Comparison of ENCODE assay signal across 10 cellular contexts in genomic region chr1:40050863-40051262, GRCh38. TPM values are rescaled to one million over a fixed set of nuclear protein-coding genes. Genes with fewer than 3 reads are reported as not detected.
DNase-seq lines count a peak whose midpoint lies in the region; ATAC-seq and TF ChIP-seq lines count a peak whose summit lies in the region.
"Had no signal": no experiment of that assay in that cellular context is flagged by ENCODE, and none has a peak within 500 bp of the region (broad histone marks: within the 10 kb centered on the region; RNA-seq: fewer than 3 reads in every experiment).

No MANE protein-coding gene starts in this region.

- DNase-seq in CD8-positive, alpha-beta T cell = peak in 1 of 7 experiments; percentile 29
- DNase-seq in activated naive CD4-positive, alpha-beta T cell treated with anti-CD3 and anti-CD28 coated beads, Interleukin-2, amount 50 U/mL, for 72 hours (ENCODE audit: low spot score in 2 of 2) = no peak
- DNase-seq in natural killer cell = no peak
- DNase-seq in DMS79 (lab: John Stamatoyannopoulos, UW) = no peak
- DNase-seq in activated effector memory CD4-positive, alpha-beta T cell treated with Interleukin-2 at 50 U/mL for 16 hours = no peak
- DNase-seq: NCI-H2029 treated with DMSO at 0.1 percent for 48 hours, right cardiac atrium had no signal

- no peaks in the 10 kb centered on the region for H3K9me3 Mint-ChIP-seq in CD8-positive, alpha-beta T cell
- H3K9me3 Mint-ChIP-seq in IgD-negative memory B cell (no peaks in the 10 kb centered on the region), natural killer cell (no peaks in the 10 kb centered on the region)
- H3K9me3 Mint-ChIP-seq in activated naive CD4-positive, alpha-beta T cell treated with anti-CD3 and anti-CD28 coated beads, Interleukin-2, amount 50 U/mL, for 72 hours = no peaks in the 10 kb centered on the region

- peaks cover 70% of the 10 kb centered on the region for H3K36me3 Mint-ChIP-seq in CD8-positive, alpha-beta T cell
- peaks cover 4% of the 10 kb centered on the region for H3K36me3 Mint-ChIP-seq in IgD-negative memory B cell
- H3K36me3 Mint-ChIP-seq in activated naive CD4-positive, alpha-beta T cell treated with anti-CD3 and anti-CD28 coated beads, Interleukin-2, amount 50 U/mL, for 72 hours = peaks cover 6 to 50% of the 10 kb centered on the region in 2 donors
- H3K36me3 Mint-ChIP-seq in natural killer cell = no peaks in the 10 kb centered on the region

- POLR2A ChIA-PET in CD8-positive, alpha-beta T cell (lab: Charles Lee) = interaction anchor here (1.3 to 3.8 kb wide), 4 partner anchors 9 to 16 kb away, joined by 3 to 27 read pairs (median 12); partner anchors contain the start of gene CAP1

- intact Hi-C loops in CD8-positive, alpha-beta T cell (cut with DNase I, micrococcal nuclease) = no loop called here
- intact Hi-C loops in natural killer cell (cut with micrococcal nuclease) = no loop called here

- no peak for ATAC-seq in CD8-positive, alpha-beta T cell
- ATAC-seq in activated naive CD4-positive, alpha-beta T cell treated with anti-CD3 and anti-CD28 coated beads, Interleukin-2, amount 50 U/mL, for 72 hours = no peak
- ATAC-seq in natural killer cell (no peak), HG03045 (IDR thresholded peaks at IDR 0.05; ENCODE audit: unreplicated experiment) (no peak), GM21529 (IDR thresholded peaks at IDR 0.05; ENCODE audit: unreplicated experiment) (no peak)
- ATAC-seq: right cardiac atrium had no signal

- no peak overlapping the region for H3K27ac ChIP-seq in CD8-positive, alpha-beta T cell (ENCODE audit: low read depth, low read length)

- H3K4me3 Mint-ChIP-seq in CD8-positive, alpha-beta T cell = peak overlapping the region; percentile 58
- H3K4me3 Mint-ChIP-seq in IgD-negative memory B cell = peak overlapping the region in 3 of 4 donors; percentile 2 to 87 (median 53)
- H3K4me3 Mint-ChIP-seq in natural killer cell = peak overlapping the region; percentile 49

- H3K27ac Mint-ChIP-seq in CD8-positive, alpha-beta T cell = peak overlapping the region; percentile 93
- H3K27ac Mint-ChIP-seq in IgD-negative memory B cell = peak overlapping the region; percentile 6 to 48 (median 48)
- H3K27ac Mint-ChIP-seq in activated naive CD4-positive, alpha-beta T cell treated with anti-CD3 and anti-CD28 coated beads, Interleukin-2, amount 50 U/mL, for 72 hours = peak overlapping the region; percentile 59 to 81
- H3K27ac Mint-ChIP-seq in natural killer cell = peak overlapping the region; percentile 93 to 95

- H3K4me3 ChIP-seq in CD8-positive, alpha-beta T cell (ENCODE audit: low read depth, low read length) = no peak overlapping the region

- no peaks in the 10 kb centered on the region for H3K27me3 ChIP-seq in CD8-positive, alpha-beta T cell (ENCODE audit: insufficient read depth, low read length)

- H3K4me1 Mint-ChIP-seq in CD8-positive, alpha-beta T cell (ENCODE audit: low read depth) = peaks cover 85% of the 10 kb centered on the region
- H3K4me1 Mint-ChIP-seq in IgD-negative memory B cell (peaks cover 43 to 65% (median 43%) of the 10 kb centered on the region in 3 donors), natural killer cell (peaks cover 76 to 82% of the 10 kb centered on the region in 2 donors)

- CTCF ChIA-PET in CD8-positive, alpha-beta T cell (lab: Charles Lee) = interaction anchor here (1.2 to 1.7 kb wide), 3 partner anchors 10 to 18 kb away, joined by 3 to 7 read pairs (median 4); no protein-coding TSS in a partner anchor

- no peaks in the 10 kb centered on the region for H3K36me3 ChIP-seq in CD8-positive, alpha-beta T cell (ENCODE audit: insufficient read depth, low read length)

- peaks cover 84% of the 10 kb centered on the region for H3K4me1 ChIP-seq in CD8-positive, alpha-beta T cell (ENCODE audit: insufficient read depth, low read length)

- no peak for TF ChIP-seq CTCF in CD8-positive, alpha-beta T cell (IDR thresholded peaks at IDR 0.05)
- no peak for TF ChIP-seq CTCF in natural killer cell (IDR thresholded peaks at IDR 0.05)

- H3K9me3 ChIP-seq in CD8-positive, alpha-beta T cell (ENCODE audit: low read length) = no peaks in the 10 kb centered on the region

- H3K27me3 Mint-ChIP-seq in CD8-positive, alpha-beta T cell (ENCODE audit: low read depth) = no peaks in the 10 kb centered on the region
- H3K27me3 Mint-ChIP-seq in IgD-negative memory B cell (no peaks in the 10 kb centered on the region), natural killer cell (ENCODE audit: low read depth in 2 of 2) (no peaks in the 10 kb centered on the region)

RNA-seq across cellular contexts. Expression of gene CAP1, which starts 10.3 kb away (rescaled TPM):
- 100 to 1,000 TPM; 123 to 126 TPM for total RNA-seq in CD8-positive, alpha-beta T cell
- polyA plus RNA-seq in IgD-negative memory B cell = 424 TPM
- 100 to 1,000 TPM; 578 to 634 TPM for total RNA-seq in activated naive CD4-positive, alpha-beta T cell treated with anti-CD3 and anti-CD28 coated beads, Interleukin-2, amount 50 U/mL, for 72 hours
- total RNA-seq in natural killer cell = 100 to 1,000 TPM; 482 to 541 (median 537) TPM

RNA-seq across cellular contexts. Expression of gene PPT1, which starts 46.2 kb away (rescaled TPM):
- 10 to 100 TPM; 32.2 to 34.2 TPM for total RNA-seq in CD8-positive, alpha-beta T cell
- polyA plus RNA-seq in IgD-negative memory B cell = 107 TPM
- 10 to 100 TPM; 81.8 to 84.1 TPM for total RNA-seq in activated naive CD4-positive, alpha-beta T cell treated with anti-CD3 and anti-CD28 coated beads, Interleukin-2, amount 50 U/mL, for 72 hours
- 10 to 100 TPM; 24.9 to 34.5 (median 29.9) TPM for total RNA-seq in natural killer cell
